Comparison of ENCODE assay signal across 1 cellular context in the genomic region with DNA sequence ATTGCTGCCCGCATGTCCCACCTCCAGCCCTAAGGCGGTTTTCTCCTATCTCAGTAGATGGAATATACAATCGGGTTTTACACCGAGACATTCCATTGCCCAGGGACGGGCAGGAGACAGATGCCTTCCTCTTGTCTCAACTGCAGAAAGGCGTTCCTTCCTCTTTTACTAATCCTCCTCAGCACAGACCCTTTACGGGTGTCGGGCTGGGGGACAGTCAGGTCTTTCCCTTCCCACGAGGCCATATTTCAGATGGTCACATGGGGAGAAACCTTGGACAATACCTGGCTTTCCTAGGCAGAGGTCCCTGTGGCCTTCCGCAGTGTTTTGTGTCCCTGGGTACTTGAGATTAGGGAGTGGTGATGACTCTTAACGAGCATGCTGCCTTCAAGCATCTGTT. TPM values are rescaled to one million over a fixed set of nuclear protein-coding genes. Genes with fewer than 3 reads are reported as not detected.
"Had no signal": no experiment of that assay in that cellular context is flagged by ENCODE, and none has a peak within 500 bp of the region (broad histone marks: within the 10 kb centered on the region; RNA-seq: fewer than 3 reads in every experiment).

No MANE protein-coding gene starts in this region.

RNA-seq across cellular contexts. Expression of a gene that starts 1.4 kb away (rescaled TPM):
- polyA plus RNA-seq: mammary epithelial cell had no signal
